ENCODE assay signal across 20 cellular contexts in the genomic region with DNA sequence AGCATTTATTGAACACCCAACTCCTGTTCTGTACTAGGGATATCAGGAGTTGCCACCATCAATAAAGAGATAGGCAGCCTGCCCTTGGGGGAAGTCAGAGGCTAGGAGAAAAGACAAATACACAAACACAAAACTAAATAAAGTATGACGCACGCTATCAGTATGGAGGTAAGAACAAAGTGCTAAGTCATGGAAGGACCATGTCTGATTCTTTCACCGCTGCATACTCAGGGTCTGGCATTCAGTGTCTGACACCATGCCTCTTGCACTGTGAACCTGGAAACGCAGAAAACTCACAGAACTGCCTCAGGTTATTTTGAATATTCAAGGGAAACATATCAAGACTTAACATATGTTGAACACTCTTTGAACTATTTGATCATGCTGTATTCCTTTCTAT.
A peak's percentile ranks its signal among the peaks of the same experiment; 100 is the strongest.
DNase-seq lines count a peak whose midpoint lies in the region; ATAC-seq, FAIRE-seq and TF ChIP-seq lines count a peak whose summit lies in the region.
"Had no signal": no experiment of that assay in that cellular context is flagged by ENCODE, and none has a peak within 500 bp of the region (broad histone marks: within the 10 kb centered on the region; RNA-seq: fewer than 3 reads in every experiment).

No MANE protein-coding gene starts in this region.

- no peaks in the 10 kb centered on the region for H3F3A ChIP-seq in GM23338 (replicated peaks; ENCODE audit: low read depth)

- no peak for TF ChIP-seq POLR2A in H54 (IDR thresholded peaks at IDR 0.05; ENCODE audit: low read depth, low read length)

- no peak for TF ChIP-seq CTCF in GM23338 (conservative IDR thresholded peaks at IDR 0.05; ENCODE audit: low read depth in 2 of 2)
- TF ChIP-seq CTCF in bronchial epithelial cell (IDR thresholded peaks at IDR 0.05; ENCODE audit: insufficient read depth, low read length, severe bottlenecking): no peak

- peak; percentile 15 for FAIRE-seq in H54 (lab: Jason Lieb, UNC)
- FAIRE-seq in bronchial epithelial cell (lab: Jason Lieb, UNC): peak; percentile 43
- FAIRE-seq: G401.6, GM12892, GM19239 had no signal

- peaks cover 20% of the 10 kb centered on the region for H3K36me3 Mint-ChIP-seq in GM23338 (ENCODE audit: low read depth)
- H3K36me3 Mint-ChIP-seq: CD4-positive, CD25-positive, alpha-beta regulatory T cell; CD8-positive, alpha-beta T cell had no signal

- peak overlapping the region; percentile 80 for H3K27ac Mint-ChIP-seq in GM23338
- H3K27ac Mint-ChIP-seq: B cell; CD4-positive, CD25-positive, alpha-beta regulatory T cell; CD8-positive, alpha-beta T cell had no signal

- CTCF ChIA-PET in HEK293T (lab: Yijun Ruan, JAX): no interaction called here

- H3K27me3 Mint-ChIP-seq in GM23338 (ENCODE audit: insufficient read depth, low read depth, poor library complexity): no peaks in the 10 kb centered on the region
- H3K27me3 Mint-ChIP-seq: B cell had no signal

- no peaks in the 10 kb centered on the region for H4K20me1 ChIP-seq in GM23338 (replicated peaks; ENCODE audit: insufficient read depth)
- H4K20me1 ChIP-seq: BLaER1 had no signal

- no peaks in the 10 kb centered on the region for H3K9me2 ChIP-seq in GM23338 (ENCODE audit: insufficient read depth)

- H3K36me3 ChIP-seq in GM23338 (ENCODE audit: insufficient read depth) (0 out of 2 replicates have a peak, but pooled peaks cover 4% of the 10 kb centered on the region), bronchial epithelial cell (ENCODE audit: control insufficient read depth, insufficient read depth, low read length) (no peaks in the 10 kb centered on the region)
- H3K36me3 ChIP-seq: BLaER1 had no signal

- H3K27ac ChIP-seq in GM23338 (ENCODE audit: low read depth): no peak overlapping the region
- H3K27ac ChIP-seq: BLaER1, C4-2B, GM23248 had no signal

- H3K79me2 ChIP-seq in GM23338 (replicated peaks; ENCODE audit: insufficient read depth): no peaks in the 10 kb centered on the region

- H3K4me3 ChIP-seq in GM23338 (no peak overlapping the region), bronchial epithelial cell (ENCODE audit: low read depth, low read length) (no peak overlapping the region)
- H3K4me3 ChIP-seq: BLaER1, GM23248 had no signal

- H3K27me3 ChIP-seq in GM23338 (ENCODE audit: insufficient read depth) (no peaks in the 10 kb centered on the region), bronchial epithelial cell (ENCODE audit: control insufficient read depth, insufficient read depth, low read length) (no peaks in the 10 kb centered on the region)
- H3K27me3 ChIP-seq: BLaER1 had no signal

- no peak overlapping the region for H2AFZ ChIP-seq in GM23338
- H2AFZ ChIP-seq: GM23248 had no signal

- H3K4me2 ChIP-seq in GM23338: no peak overlapping the region
- H3K4me2 ChIP-seq: BLaER1 had no signal

- ATAC-seq in GM23338 (no peak), HG02588 (IDR thresholded peaks at IDR 0.05; ENCODE audit: unreplicated experiment) (no peak), HG02840 (IDR thresholded peaks at IDR 0.05; ENCODE audit: low FRiP score, unreplicated experiment) (no peak)
- ATAC-seq: CD8-positive, alpha-beta T cell had no signal

- H3K4me1 ChIP-seq in GM23338 (ENCODE audit: insufficient read depth): no peaks in the 10 kb centered on the region
- H3K4me1 ChIP-seq: Caco-2 had no signal

- H3K4me3 Mint-ChIP-seq in GM23338: no peak overlapping the region
- H3K4me3 Mint-ChIP-seq: B cell; CD4-positive, CD25-positive, alpha-beta regulatory T cell; CD8-positive, alpha-beta T cell had no signal

- DNase-seq in GM23338 (ENCODE audit: low spot score) (no peak), H54 (ENCODE audit: insufficient read length, low spot score) (no peak), bronchial epithelial cell (ENCODE audit: low read depth) (no peak), HEK293T (ENCODE audit: extremely low spot score) (no peak)
- DNase-seq: Caco-2; CD4-positive, CD25-positive, alpha-beta regulatory T cell; CD8-positive, alpha-beta T cell; DMS153; DND-41; GM23248; H7; HCEC 1CT had no signal

- peaks cover 23% of the 10 kb centered on the region for H3K9me3 Mint-ChIP-seq in GM23338

- H3K4me1 Mint-ChIP-seq in GM23338: peaks cover 5% of the 10 kb centered on the region; the same call in 2 of the 3 replicates
- H3K4me1 Mint-ChIP-seq: B cell; CD4-positive, CD25-positive, alpha-beta regulatory T cell had no signal

- POLR2A ChIA-PET in HEK293T (lab: Yijun Ruan, JAX): no interaction called here

TF ChIP-seq in GM23338, 12 proteins besides CTCF, POLR2A, EP300 and RAD21 (continues in another document):
- TF ChIP-seq, protein P1, sequence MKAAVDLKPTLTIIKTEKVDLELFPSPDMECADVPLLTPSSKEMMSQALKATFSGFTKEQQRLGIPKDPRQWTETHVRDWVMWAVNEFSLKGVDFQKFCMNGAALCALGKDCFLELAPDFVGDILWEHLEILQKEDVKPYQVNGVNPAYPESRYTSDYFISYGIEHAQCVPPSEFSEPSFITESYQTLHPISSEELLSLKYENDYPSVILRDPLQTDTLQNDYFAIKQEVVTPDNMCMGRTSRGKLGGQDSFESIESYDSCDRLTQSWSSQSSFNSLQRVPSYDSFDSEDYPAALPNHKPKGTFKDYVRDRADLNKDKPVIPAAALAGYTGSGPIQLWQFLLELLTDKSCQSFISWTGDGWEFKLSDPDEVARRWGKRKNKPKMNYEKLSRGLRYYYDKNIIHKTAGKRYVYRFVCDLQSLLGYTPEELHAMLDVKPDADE (IDR thresholded peaks at IDR 0.05): no peak
- TF ChIP-seq STAT1 (IDR thresholded peaks at IDR 0.05; ENCODE audit: unreplicated experiment): no peak
- TF ChIP-seq, protein P2, sequence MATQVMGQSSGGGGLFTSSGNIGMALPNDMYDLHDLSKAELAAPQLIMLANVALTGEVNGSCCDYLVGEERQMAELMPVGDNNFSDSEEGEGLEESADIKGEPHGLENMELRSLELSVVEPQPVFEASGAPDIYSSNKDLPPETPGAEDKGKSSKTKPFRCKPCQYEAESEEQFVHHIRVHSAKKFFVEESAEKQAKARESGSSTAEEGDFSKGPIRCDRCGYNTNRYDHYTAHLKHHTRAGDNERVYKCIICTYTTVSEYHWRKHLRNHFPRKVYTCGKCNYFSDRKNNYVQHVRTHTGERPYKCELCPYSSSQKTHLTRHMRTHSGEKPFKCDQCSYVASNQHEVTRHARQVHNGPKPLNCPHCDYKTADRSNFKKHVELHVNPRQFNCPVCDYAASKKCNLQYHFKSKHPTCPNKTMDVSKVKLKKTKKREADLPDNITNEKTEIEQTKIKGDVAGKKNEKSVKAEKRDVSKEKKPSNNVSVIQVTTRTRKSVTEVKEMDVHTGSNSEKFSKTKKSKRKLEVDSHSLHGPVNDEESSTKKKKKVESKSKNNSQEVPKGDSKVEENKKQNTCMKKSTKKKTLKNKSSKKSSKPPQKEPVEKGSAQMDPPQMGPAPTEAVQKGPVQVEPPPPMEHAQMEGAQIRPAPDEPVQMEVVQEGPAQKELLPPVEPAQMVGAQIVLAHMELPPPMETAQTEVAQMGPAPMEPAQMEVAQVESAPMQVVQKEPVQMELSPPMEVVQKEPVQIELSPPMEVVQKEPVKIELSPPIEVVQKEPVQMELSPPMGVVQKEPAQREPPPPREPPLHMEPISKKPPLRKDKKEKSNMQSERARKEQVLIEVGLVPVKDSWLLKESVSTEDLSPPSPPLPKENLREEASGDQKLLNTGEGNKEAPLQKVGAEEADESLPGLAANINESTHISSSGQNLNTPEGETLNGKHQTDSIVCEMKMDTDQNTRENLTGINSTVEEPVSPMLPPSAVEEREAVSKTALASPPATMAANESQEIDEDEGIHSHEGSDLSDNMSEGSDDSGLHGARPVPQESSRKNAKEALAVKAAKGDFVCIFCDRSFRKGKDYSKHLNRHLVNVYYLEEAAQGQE (IDR thresholded peaks at IDR 0.05; ENCODE audit: unreplicated experiment): no peak
- no peak for TF ChIP-seq CREB1 (CRISPR knock-in tag; IDR thresholded peaks at IDR 0.05; ENCODE audit: low read depth)
- no peak for TF ChIP-seq ZNF114 (CRISPR knock-in tag; IDR thresholded peaks at IDR 0.05)

TF ChIP-seq in HEK293T, 16 proteins besides CTCF, POLR2A, EP300 and RAD21:
- TF ChIP-seq ELF4 (IDR thresholded peaks at IDR 0.05) (no peak), ARNT (IDR thresholded peaks at IDR 0.05) (no peak), FOXK2 (IDR thresholded peaks at IDR 0.05) (no peak), HDGF (IDR thresholded peaks at IDR 0.05; ENCODE audit: borderline replicate concordance) (no peak), BHLHE40 (IDR thresholded peaks at IDR 0.05; ENCODE audit: borderline replicate concordance) (no peak), SUZ12 (IDR thresholded peaks at IDR 0.05) (no peak), NFRKB (IDR thresholded peaks at IDR 0.05) (no peak), FOXA1 (IDR thresholded peaks at IDR 0.05) (no peak), FOXM1 (IDR thresholded peaks at IDR 0.05; ENCODE audit: borderline replicate concordance) (no peak), SP1 (IDR thresholded peaks at IDR 0.05) (no peak), CTBP1 (IDR thresholded peaks at IDR 0.05; ENCODE audit: borderline replicate concordance) (no peak), ZNF384 (IDR thresholded peaks at IDR 0.05) (no peak), TARDBP (IDR thresholded peaks at IDR 0.05) (no peak), L3MBTL2 (conservative IDR thresholded peaks at IDR 0.05) (no peak), LEF1 (IDR thresholded peaks at IDR 0.05; ENCODE audit: borderline replicate concordance) (no peak)
- TF ChIP-seq, protein P3, sequence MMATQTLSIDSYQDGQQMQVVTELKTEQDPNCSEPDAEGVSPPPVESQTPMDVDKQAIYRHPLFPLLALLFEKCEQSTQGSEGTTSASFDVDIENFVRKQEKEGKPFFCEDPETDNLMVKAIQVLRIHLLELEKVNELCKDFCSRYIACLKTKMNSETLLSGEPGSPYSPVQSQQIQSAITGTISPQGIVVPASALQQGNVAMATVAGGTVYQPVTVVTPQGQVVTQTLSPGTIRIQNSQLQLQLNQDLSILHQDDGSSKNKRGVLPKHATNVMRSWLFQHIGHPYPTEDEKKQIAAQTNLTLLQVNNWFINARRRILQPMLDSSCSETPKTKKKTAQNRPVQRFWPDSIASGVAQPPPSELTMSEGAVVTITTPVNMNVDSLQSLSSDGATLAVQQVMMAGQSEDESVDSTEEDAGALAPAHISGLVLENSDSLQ (IDR thresholded peaks at IDR 0.05): no peak
